ENCODE assay signal across 19 cellular contexts in genomic region chr17:37137070-37137610, GRCh38.
"Had no signal": no experiment of that assay in that cellular context is flagged by ENCODE, and none has a peak within 500 bp of the region (broad histone marks: within the 10 kb centered on the region; RNA-seq: fewer than 3 reads in every experiment).

No MANE protein-coding gene starts in this region.

- DNase-seq: activated CD4-positive, alpha-beta memory T cell treated with anti-CD3 and anti-CD28 coated beads for 36 hours; activated CD4-positive, alpha-beta T cell treated with anti-CD3 and anti-CD28 coated beads for 36 hours; activated naive CD4-positive, alpha-beta T cell; activated naive CD8-positive, alpha-beta T cell treated with anti-CD3 and anti-CD28 coated beads for 36 hours; activated T-cell treated with anti-CD3 and anti-CD28 coated beads for 4 hours; amniotic stem cell; gastrocnemius medialis; heart right ventricle; left cardiac atrium; mesenchymal stem cell; naive thymus-derived CD4-positive, alpha-beta T cell; pancreas; sigmoid colon; stimulated activated CD4-positive, alpha-beta T cell treated with anti-CD3 and anti-CD28 coated beads, Interleukin-4, amount 100 ng/mL, for 24 hours; SW 1271; testis; upper lobe of left lung had no signal

- H3K4me3 Mint-ChIP-seq: activated CD4-positive, alpha-beta memory T cell treated with anti-CD3 and anti-CD28 coated beads for 36 hours; activated CD4-positive, alpha-beta T cell treated with anti-CD3 and anti-CD28 coated beads for 36 hours; activated naive CD8-positive, alpha-beta T cell treated with anti-CD3 and anti-CD28 coated beads for 36 hours; activated T-helper 1 cell treated with anti-CD3 and anti-CD28 coated beads, Interleukin-12 subunit alpha, Interleukin-12 subunit beta, Interleukin-2, Interleukin-4 antibody, amounts not matched to agents 30 ng/mL and 10 ng/mL and 1 ng/mL, durations not matched to agents 14 hours and 24 hours and 36 hours; naive thymus-derived CD4-positive, alpha-beta T cell; stimulated activated memory B cell treated with anti-CD40 and anti-IgM and Interleukin-4, amounts not matched to agents 10 μg/mL and 1 μg/mL and 100 μg/mL, for 72 hours had no signal

- H3K36me3 ChIP-seq: gastrocnemius medialis, pancreas, sigmoid colon had no signal

- H3K4me1 Mint-ChIP-seq: activated CD4-positive, alpha-beta T cell treated with anti-CD3 and anti-CD28 coated beads for 36 hours; activated naive CD8-positive, alpha-beta T cell treated with anti-CD3 and anti-CD28 coated beads for 36 hours; stimulated activated memory B cell treated with anti-CD40 and anti-IgM and Interleukin-4, amounts not matched to agents 10 μg/mL and 1 μg/mL and 100 μg/mL, for 72 hours had no signal

- H3K9me3 Mint-ChIP-seq: activated CD4-positive, alpha-beta memory T cell treated with anti-CD3 and anti-CD28 coated beads for 36 hours; activated naive CD8-positive, alpha-beta T cell treated with anti-CD3 and anti-CD28 coated beads for 36 hours; activated T-helper 1 cell treated with anti-CD3 and anti-CD28 coated beads, Interleukin-12 subunit alpha, Interleukin-12 subunit beta, Interleukin-2, Interleukin-4 antibody, amounts not matched to agents 30 ng/mL and 10 ng/mL and 1 ng/mL, durations not matched to agents 14 hours and 24 hours and 36 hours; stimulated activated memory B cell treated with anti-CD40 and anti-IgM and Interleukin-4, amounts not matched to agents 10 μg/mL and 1 μg/mL and 100 μg/mL, for 72 hours had no signal

- H3K27ac Mint-ChIP-seq: activated CD4-positive, alpha-beta memory T cell treated with anti-CD3 and anti-CD28 coated beads for 36 hours; activated CD4-positive, alpha-beta T cell treated with anti-CD3 and anti-CD28 coated beads for 36 hours; activated naive CD8-positive, alpha-beta T cell treated with anti-CD3 and anti-CD28 coated beads for 36 hours; activated T-helper 1 cell treated with anti-CD3 and anti-CD28 coated beads, Interleukin-12 subunit alpha, Interleukin-12 subunit beta, Interleukin-2, Interleukin-4 antibody, amounts not matched to agents 30 ng/mL and 10 ng/mL and 1 ng/mL, durations not matched to agents 14 hours and 24 hours and 36 hours; naive thymus-derived CD4-positive, alpha-beta T cell; stimulated activated memory B cell treated with anti-CD40 and anti-IgM and Interleukin-4, amounts not matched to agents 10 μg/mL and 1 μg/mL and 100 μg/mL, for 72 hours had no signal

- H3K4me3 ChIP-seq: gastrocnemius medialis, heart right ventricle, pancreas, sigmoid colon, testis, upper lobe of left lung had no signal

- H3K27me3 ChIP-seq: gastrocnemius medialis, heart right ventricle, pancreas, sigmoid colon, testis, upper lobe of left lung had no signal

- H3K27ac ChIP-seq: gastrocnemius medialis, heart right ventricle, pancreas, sigmoid colon, testis, upper lobe of left lung had no signal

- H3K9me3 ChIP-seq: gastrocnemius medialis, heart right ventricle, pancreas, sigmoid colon, testis, upper lobe of left lung had no signal

- H3K4me1 ChIP-seq: heart right ventricle, pancreas, sigmoid colon, testis, upper lobe of left lung had no signal

- H3K27me3 Mint-ChIP-seq: activated CD4-positive, alpha-beta memory T cell treated with anti-CD3 and anti-CD28 coated beads for 36 hours; activated CD4-positive, alpha-beta T cell treated with anti-CD3 and anti-CD28 coated beads for 36 hours; activated naive CD8-positive, alpha-beta T cell treated with anti-CD3 and anti-CD28 coated beads for 36 hours; naive thymus-derived CD4-positive, alpha-beta T cell; stimulated activated memory B cell treated with anti-CD40 and anti-IgM and Interleukin-4, amounts not matched to agents 10 μg/mL and 1 μg/mL and 100 μg/mL, for 72 hours had no signal
